In the genomic region with DNA sequence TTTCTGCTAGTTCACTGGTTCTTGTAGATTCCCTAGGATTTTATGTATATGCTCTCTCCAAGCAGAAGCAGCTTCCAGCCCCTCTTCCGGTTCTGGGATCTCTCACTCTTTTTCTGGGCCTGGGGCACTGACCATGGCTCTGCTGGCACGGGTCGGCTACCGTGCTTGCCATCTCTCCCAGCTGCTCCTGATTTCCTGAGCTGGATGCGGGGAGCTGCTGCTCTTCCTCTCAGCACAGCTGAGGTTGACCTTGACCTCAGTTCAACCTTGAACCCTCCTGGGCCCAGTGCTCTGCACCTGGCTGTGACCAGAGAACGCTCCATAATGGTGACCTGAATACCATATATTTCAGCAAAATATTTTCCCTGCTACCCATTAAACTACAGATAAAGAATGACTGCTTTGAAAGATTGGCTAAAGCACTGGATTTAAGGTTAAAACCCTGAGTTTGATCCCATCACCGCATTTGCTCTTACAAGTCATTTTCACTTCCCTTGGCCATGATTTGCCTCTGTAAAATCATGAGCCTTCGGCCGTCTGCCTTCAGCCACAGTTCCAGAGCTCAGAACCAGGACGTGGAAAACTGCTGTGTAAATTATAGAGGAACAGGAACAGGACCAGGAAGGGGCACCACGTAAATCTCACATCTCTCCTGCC, we compare ENCODE assay signal across 1 cellular context.
TF ChIP-seq lines count a peak whose summit lies in the region.

No MANE protein-coding gene starts in this region.

TF ChIP-seq in IMR-90, 13 proteins besides CTCF, POLR2A, EP300 and RAD21 (continued from another document):
- TF ChIP-seq BHLHE40 (IDR thresholded peaks at IDR 0.05; ENCODE audit: low read depth, low read length), result no peak
